Comparison of ENCODE assay signal across 8 cellular contexts in the genomic region with DNA sequence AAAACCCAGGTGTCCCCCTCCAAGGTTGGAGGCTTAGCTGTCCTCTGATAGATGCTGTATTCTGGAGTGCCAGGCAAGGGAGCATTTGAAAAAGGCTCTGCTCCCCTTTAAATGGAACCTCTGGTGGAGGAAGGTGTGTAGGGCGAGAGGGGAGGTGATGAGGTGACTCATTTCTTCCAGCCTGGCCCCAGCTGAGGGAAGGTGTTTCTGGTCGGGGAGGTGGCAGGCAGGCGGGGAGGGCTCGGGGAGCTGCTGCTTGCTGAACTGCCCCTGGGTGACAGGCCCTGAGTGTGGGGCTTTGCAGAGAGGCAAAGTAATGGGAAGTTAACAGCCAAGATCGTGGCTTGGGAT.
A peak's percentile ranks its signal among the peaks of the same experiment; 100 is the strongest.
DNase-seq lines count a peak whose midpoint lies in the region; ATAC-seq and TF ChIP-seq lines count a peak whose summit lies in the region.

No MANE protein-coding gene starts in this region.

- TF ChIP-seq POLR2A in NB4 (IDR thresholded peaks at IDR 0.05; ENCODE audit: extremely low read depth, insufficient read length) = no peak

- TF ChIP-seq CTCF in NB4 (IDR thresholded peaks at IDR 0.05; ENCODE audit: low read depth, low read length) = no peak

- DNase-seq in NB4 (ENCODE audit: low read depth) (peak; percentile 56), NCI-H1048 (lab: John Stamatoyannopoulos, UW) (no peak), NCI-H187 treated with DMSO at 0.1 percent for 48 hours (lab: John Stamatoyannopoulos, UW) (no peak), anterior cingulate cortex (lab: John Stamatoyannopoulos, UW) (no peak)
- DNase-seq in activated gamma-delta T cell treated with anti-CD3 and anti-CD28 coated beads, Interleukin-2, amount 50 U/mL, for 16 hours (ENCODE audit: low read depth) = peak; percentile 88
- DNase-seq in stimulated activated CD4-positive, alpha-beta T cell treated with anti-CD3 and anti-CD28 coated beads, Interleukin-2, amount 100 ng/mL, for 24 hours = peak; percentile 83 to 84

- no peak overlapping the region for H3K4me3 ChIP-seq in NB4 (ENCODE audit: low read depth, low read length)

- ATAC-seq in GM21360 (IDR thresholded peaks at IDR 0.05; ENCODE audit: unreplicated experiment) (peak; percentile 43), GM18870 (IDR thresholded peaks at IDR 0.05; ENCODE audit: unreplicated experiment) (no peak)

Comparison
In these comparisons a context has a peak if more than half of its experiments do, and no peak if none do; other contexts are left out.
1. DNase-seq: peak in NB4 (single experiment), activated gamma-delta T cell treated with anti-CD3 and anti-CD28 coated beads, Interleukin-2, amount 50 U/mL, for 16 hours (single experiment) and stimulated activated CD4-positive, alpha-beta T cell treated with anti-CD3 and anti-CD28 coated beads, Interleukin-2, amount 100 ng/mL, for 24 hours (2 of 2); none in NCI-H1048 (single experiment), NCI-H187 treated with DMSO at 0.1 percent for 48 hours (single experiment) and anterior cingulate cortex (0 of 58).